ENCODE assay signal across 2 cellular contexts in genomic region chr3:187930021-187930420, GRCh38.
TF ChIP-seq lines count a peak whose summit lies in the region.

No MANE protein-coding gene starts in this region.

TF ChIP-seq in SK-N-SH, 30 proteins besides CTCF, POLR2A, EP300 and RAD21 (continued from another document):
- TF ChIP-seq PBX3 (IDR thresholded peaks at IDR 0.05) (no peak), IRF3 (IDR thresholded peaks at IDR 0.05; ENCODE audit: low read depth, low read length) (no peak)
TF ChIP-seq in SK-N-SH: peak in this region for 0.

TF ChIP-seq in SK-N-SH treated with all-trans-retinoic acid at 6 μM for 48 hours, 23 proteins besides CTCF, POLR2A, EP300 and RAD21 (continued from another document):
- TF ChIP-seq CREB5 (CRISPR knock-in tag; IDR thresholded peaks at IDR 0.05; ENCODE audit: low read depth): no peak
- no peak for TF ChIP-seq OSR1 (CRISPR knock-in tag; IDR thresholded peaks at IDR 0.05)
- no peak for TF ChIP-seq PATZ1 (CRISPR knock-in tag; IDR thresholded peaks at IDR 0.05; ENCODE audit: borderline replicate concordance)
- TF ChIP-seq ARNTL (CRISPR knock-in tag; IDR thresholded peaks at IDR 0.05; ENCODE audit: borderline replicate concordance, low read depth): no peak
- TF ChIP-seq TSHZ2 (CRISPR knock-in tag; IDR thresholded peaks at IDR 0.05): no peak
- no peak for TF ChIP-seq PPARA (CRISPR knock-in tag; IDR thresholded peaks at IDR 0.05; ENCODE audit: borderline replicate concordance)
- no peak for TF ChIP-seq CSRNP3 (CRISPR knock-in tag; IDR thresholded peaks at IDR 0.05)
- no peak for TF ChIP-seq ZFP3 (CRISPR knock-in tag; IDR thresholded peaks at IDR 0.05)
- TF ChIP-seq GLIS3 (CRISPR knock-in tag; IDR thresholded peaks at IDR 0.05): no peak
- no peak for TF ChIP-seq BACH2 (CRISPR knock-in tag; IDR thresholded peaks at IDR 0.05; ENCODE audit: borderline replicate concordance)
- no peak for TF ChIP-seq ZFP30 (CRISPR knock-in tag; IDR thresholded peaks at IDR 0.05)
- TF ChIP-seq CSDC2 (CRISPR knock-in tag; IDR thresholded peaks at IDR 0.05): no peak
